16 cellular contexts compared by ENCODE assay signal in the genomic region with DNA sequence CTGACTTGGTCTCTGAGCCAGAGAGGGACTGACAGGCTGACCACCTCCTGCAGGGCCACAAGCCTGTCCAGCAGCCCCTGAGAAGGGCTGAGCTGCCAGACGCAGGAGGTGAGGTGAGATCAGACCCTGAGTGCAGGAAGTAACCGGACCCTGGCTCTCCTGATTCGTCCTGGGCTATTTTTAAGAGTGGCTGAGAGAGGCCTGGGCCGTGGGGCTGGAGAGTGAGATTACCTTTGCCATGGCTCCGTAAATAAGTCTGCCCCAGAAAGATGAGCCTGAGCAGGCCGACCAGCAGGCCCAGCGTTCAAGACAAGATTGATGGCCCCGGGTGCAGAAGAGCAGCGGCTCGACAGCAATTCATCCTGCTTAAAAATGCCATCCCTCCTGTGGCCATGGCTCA. TPM values are rescaled to one million over a fixed set of nuclear protein-coding genes. Genes with fewer than 3 reads are reported as not detected.
"Had no signal": no experiment of that assay in that cellular context is flagged by ENCODE, and none has a peak within 500 bp of the region (broad histone marks: within the 10 kb centered on the region; RNA-seq: fewer than 3 reads in every experiment).

No MANE protein-coding gene starts in this region.

- H3K36me3 ChIP-seq: adrenal gland, esophagus muscularis mucosa, thyroid gland had no signal

- H3K27me3 ChIP-seq: adrenal gland, thyroid gland had no signal

- H3K27ac ChIP-seq: adrenal gland, esophagus muscularis mucosa, thyroid gland had no signal

- H3K9me3 ChIP-seq: adrenal gland, esophagus muscularis mucosa, thyroid gland had no signal

- H3K36me3 Mint-ChIP-seq: activated naive CD4-positive, alpha-beta T cell treated with anti-CD3 and anti-CD28 coated beads, Interleukin-2, amount 50 U/mL, for 24 hours; naive thymus-derived CD4-positive, alpha-beta T cell; WTC11 had no signal

- H3K4me1 Mint-ChIP-seq: activated naive CD4-positive, alpha-beta T cell treated with anti-CD3 and anti-CD28 coated beads, Interleukin-2, amount 50 U/mL, for 24 hours had no signal

- H3K4me3 Mint-ChIP-seq: activated CD4-positive, alpha-beta memory T cell treated with anti-CD3 and anti-CD28 coated beads, Interleukin-2, amount 10 ng/mL, durations not matched to agents 7 days and 5 days; activated naive CD4-positive, alpha-beta T cell treated with anti-CD3 and anti-CD28 coated beads, Interleukin-2, amount 50 U/mL, for 24 hours; activated T-cell treated with anti-CD3 and anti-CD28 coated beads, Interleukin-2, amount 50 U/mL, for 4 hours; naive thymus-derived CD4-positive, alpha-beta T cell; T-helper 17 cell; WTC11 had no signal

- H3K4me1 ChIP-seq: adrenal gland had no signal

- H3K4me3 ChIP-seq: adrenal gland, esophagus muscularis mucosa, lung, thyroid gland had no signal

- DNase-seq: activated CD4-positive, alpha-beta memory T cell treated with anti-CD3 and anti-CD28 coated beads, Interleukin-2, amount 10 ng/mL, durations not matched to agents 7 days and 5 days; activated CD4-positive, alpha-beta T cell treated with anti-CD3 and anti-CD28 coated beads for 4 hours; activated effector memory CD4-positive, alpha-beta T cell treated with anti-CD3 and anti-CD28 coated beads, Interleukin-2, amount 50 U/mL, for 16 hours; activated T-cell treated with anti-CD3 and anti-CD28 coated beads, Interleukin-2, amount 50 U/mL, for 4 hours; adrenal gland; midbrain; naive thymus-derived CD4-positive, alpha-beta T cell; nucleus accumbens; stimulated activated CD4-positive, alpha-beta T cell treated with anti-CD3 and anti-CD28 coated beads, Interleukin-2, amount 100 ng/mL, for 24 hours; T-helper 17 cell; thyroid gland had no signal

- H3K27me3 Mint-ChIP-seq: activated naive CD4-positive, alpha-beta T cell treated with anti-CD3 and anti-CD28 coated beads, Interleukin-2, amount 50 U/mL, for 24 hours had no signal

- ATAC-seq: activated T-cell treated with anti-CD3 and anti-CD28 coated beads, Interleukin-2, amount 50 U/mL, for 4 hours; naive thymus-derived CD4-positive, alpha-beta T cell; sciatic nerve; T-helper 17 cell; WTC11 had no signal

- H3K9me3 Mint-ChIP-seq: activated CD4-positive, alpha-beta memory T cell treated with anti-CD3 and anti-CD28 coated beads, Interleukin-2, amount 10 ng/mL, durations not matched to agents 7 days and 5 days; activated naive CD4-positive, alpha-beta T cell treated with anti-CD3 and anti-CD28 coated beads, Interleukin-2, amount 50 U/mL, for 24 hours; activated T-cell treated with anti-CD3 and anti-CD28 coated beads, Interleukin-2, amount 50 U/mL, for 4 hours; WTC11 had no signal

- H3K27ac Mint-ChIP-seq: activated CD4-positive, alpha-beta memory T cell treated with anti-CD3 and anti-CD28 coated beads, Interleukin-2, amount 10 ng/mL, durations not matched to agents 7 days and 5 days; activated naive CD4-positive, alpha-beta T cell treated with anti-CD3 and anti-CD28 coated beads, Interleukin-2, amount 50 U/mL, for 24 hours; naive thymus-derived CD4-positive, alpha-beta T cell; T-helper 17 cell; WTC11 had no signal

RNA-seq across cellular contexts. Expression of a gene that starts 54.2 kb away (rescaled TPM):
- polyA plus RNA-seq: naive thymus-derived CD4-positive, alpha-beta T cell had no signal
